Comparison of ENCODE assay signal across 8 cellular contexts in genomic region chrX:103254921-103255455, GRCh38. TPM values are rescaled to one million over a fixed set of nuclear protein-coding genes. Genes with fewer than 3 reads are reported as not detected.
DNase-seq lines count a peak whose midpoint lies in the region; ATAC-seq and TF ChIP-seq lines count a peak whose summit lies in the region.

Gene TCEAL8 (minus strand): TSS chrX:103255155. CDS start chrX:103253979, 1,176 bp downstream.

- no peaks in the 10 kb centered on the region for H3K27me3 ChIP-seq in kidney epithelial cell (ENCODE audit: control insufficient read depth, insufficient read depth, low read length)

- no peaks in the 10 kb centered on the region for H3K36me3 ChIP-seq in kidney epithelial cell (ENCODE audit: control insufficient read depth, insufficient read depth, low read length)

- H3K27ac Mint-ChIP-seq in chondrocyte (ENCODE audit: unreplicated experiment) = peak within 1 kb of the TSS; percentile 81

- peaks cover 5% of the 10 kb centered on the region for H3K27me3 Mint-ChIP-seq in chondrocyte (ENCODE audit: low read depth)

- H3K4me3 ChIP-seq in kidney epithelial cell (ENCODE audit: low read depth, low read length) = peak within 1 kb of the TSS; percentile 70

- H3K9me3 Mint-ChIP-seq in chondrocyte (ENCODE audit: low read depth) = no peaks in the 10 kb centered on the region

- DNase-seq in A172 (ENCODE audit: low spot score) (peak; percentile 50), NCI-H2227 (lab: John Stamatoyannopoulos, UW; ENCODE audit: unreplicated experiment) (peak; percentile 92), chondrocyte (ENCODE audit: low spot score) (no peak), kidney epithelial cell (ENCODE audit: low read depth) (peak; percentile 39)
- peak; percentile 54 for DNase-seq in activated CD4-positive, CD25-positive, alpha-beta regulatory T cell treated with anti-CD3 and anti-CD28 coated beads, Interleukin-2, amount 50 U/mL, for 72 hours
- peak; percentile 77 for DNase-seq in stimulated activated CD4-positive, alpha-beta T cell treated with anti-CD3 and anti-CD28 coated beads, Interleukin-15, amount 100 ng/mL, for 24 hours

- ATAC-seq in GM18868 (IDR thresholded peaks at IDR 0.05; ENCODE audit: unreplicated experiment) (peak; percentile 98), HG03108 (IDR thresholded peaks at IDR 0.05; ENCODE audit: unreplicated experiment) (peak; percentile 84)

- H3K4me3 Mint-ChIP-seq in chondrocyte (ENCODE audit: unreplicated experiment) = peak within 1 kb of the TSS; percentile 93

- H3K4me1 Mint-ChIP-seq in chondrocyte (ENCODE audit: low read depth) = peaks cover 10% of the 10 kb centered on the region

- H3K36me3 Mint-ChIP-seq in chondrocyte (ENCODE audit: low read depth) = peaks cover 7% of the 10 kb centered on the region

- TF ChIP-seq CTCF in chondrocyte (IDR thresholded peaks at IDR 0.05) (no peak), kidney epithelial cell (IDR thresholded peaks at IDR 0.05; ENCODE audit: insufficient read depth, low read length, poor library complexity, severe bottlenecking) (no peak)

RNA-seq across cellular contexts. Expression of gene TCEAL8, which starts in this region (rescaled TPM):
- 60.7 and 64.9 TPM in 2 replicates for total RNA-seq in A172 (2014; rRNA removed; shearing (Covaris generic))
- 81.0 to 94.3 TPM (median 84.3 TPM) in 3 replicates for total RNA-seq in chondrocyte
- total RNA-seq in kidney epithelial cell = 89.6 and 91.3 TPM in 2 replicates
